In the genomic region with DNA sequence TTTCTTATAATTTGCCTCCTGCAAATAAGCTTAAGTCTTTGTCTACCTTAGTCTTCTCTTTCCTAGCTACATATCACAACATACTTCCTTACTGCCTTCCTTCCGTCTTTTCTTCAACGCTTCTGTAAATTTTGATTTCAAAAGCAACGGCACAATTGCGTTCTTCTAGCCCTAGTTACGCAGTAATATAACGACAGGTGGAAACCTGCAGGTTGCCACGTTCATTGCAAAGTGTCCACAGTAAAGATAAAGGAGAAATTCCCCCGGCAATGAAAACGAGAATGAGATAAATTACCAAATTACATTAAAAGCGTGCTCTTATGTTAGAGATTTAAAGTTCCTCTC, we compare ENCODE assay signal across 8 cellular contexts. TPM values are rescaled to one million over a fixed set of nuclear protein-coding genes. Genes with fewer than 3 reads are reported as not detected.
DNase-seq lines count a peak whose midpoint lies in the region; ATAC-seq and TF ChIP-seq lines count a peak whose summit lies in the region.

No MANE protein-coding gene starts in this region.

- H3K4me3 ChIP-seq in SU-DHL-6 (ENCODE audit: insufficient read depth, low read length, poor library complexity, severe bottlenecking) (peak overlapping the region; percentile 98), fibroblast of villous mesenchyme (ENCODE audit: low read depth, low read length) (peak overlapping the region; percentile 79), gastrocnemius medialis (peak overlapping the region; percentile 76 to 96 (median 91))

- peak overlapping the region; percentile 90 for H3K27ac ChIP-seq in SU-DHL-6 (ENCODE audit: low read depth, low read length)
- H3K27ac ChIP-seq in gastrocnemius medialis = peak overlapping the region; percentile 94 to 98 (median 95)

- DNase-seq in activated CD8-positive, alpha-beta memory T cell treated with anti-CD3 and anti-CD28 coated beads, Interleukin-2, amount 10 ng/mL, durations not matched to agents 7 days and 5 days = no peak
- no peak for DNase-seq in activated CD8-positive, alpha-beta memory T cell treated with anti-CD3 and anti-CD28 coated beads, Interleukin-2, amount 50 U/mL, for 48 hours
- DNase-seq in fibroblast of villous mesenchyme (ENCODE audit: low read depth) = no peak
- DNase-seq in gastrocnemius medialis = no peak
- no peak for DNase-seq in stimulated activated naive CD4-positive, alpha-beta T cell (lab: John Stamatoyannopoulos, UW)
- DNase-seq in NCI-H1105 (lab: John Stamatoyannopoulos, UW) = no peak

- H3K27me3 ChIP-seq in SU-DHL-6 (ENCODE audit: low read length) (no peaks in the 10 kb centered on the region), gastrocnemius medialis (no peaks in the 10 kb centered on the region)

- peaks cover 19% of the 10 kb centered on the region; the same call in 1 of the 2 replicates for H4K20me1 ChIP-seq in SU-DHL-6 (ENCODE audit: low read depth, low read length)

- H3K9me3 ChIP-seq in SU-DHL-6 (ENCODE audit: insufficient read depth, low read length) (no peaks in the 10 kb centered on the region), gastrocnemius medialis (no peaks in the 10 kb centered on the region)

- H3K79me2 ChIP-seq in SU-DHL-6 (ENCODE audit: insufficient read depth, low read length) = peaks cover 31% of the 10 kb centered on the region

- H3K9ac ChIP-seq in SU-DHL-6 (ENCODE audit: low read length) = peak overlapping the region; percentile 88

- ATAC-seq in activated CD8-positive, alpha-beta memory T cell treated with anti-CD3 and anti-CD28 coated beads, Interleukin-2, amount 10 ng/mL, durations not matched to agents 7 days and 5 days = peak; percentile 12
- peak; percentile 5 for ATAC-seq in HG03039 (IDR thresholded peaks at IDR 0.05; ENCODE audit: unreplicated experiment)
- peak; percentile 4 to 15 for ATAC-seq in gastrocnemius medialis

- TF ChIP-seq POLR2A in gastrocnemius medialis (IDR thresholded peaks at IDR 0.05) = no peak

- peak overlapping the region; percentile 88 for H3K4me3 Mint-ChIP-seq in activated CD8-positive, alpha-beta memory T cell treated with anti-CD3 and anti-CD28 coated beads, Interleukin-2, amount 10 ng/mL, durations not matched to agents 7 days and 5 days

- peaks cover 15 to 41% of the 10 kb centered on the region in 2 donors for H3K4me1 ChIP-seq in gastrocnemius medialis

- peak overlapping the region; percentile 93 for H3K27ac Mint-ChIP-seq in activated CD8-positive, alpha-beta memory T cell treated with anti-CD3 and anti-CD28 coated beads, Interleukin-2, amount 10 ng/mL, durations not matched to agents 7 days and 5 days

- H3K4me2 ChIP-seq in SU-DHL-6 (ENCODE audit: low read depth, low read length, poor library complexity, severe bottlenecking) = peak overlapping the region; percentile 99

- H3F3A ChIP-seq in SU-DHL-6 (ENCODE audit: insufficient read depth) = peaks cover 7% of the 10 kb centered on the region; the same call in 1 of the 2 replicates

- H3K36me3 Mint-ChIP-seq in activated CD8-positive, alpha-beta memory T cell treated with anti-CD3 and anti-CD28 coated beads, Interleukin-2, amount 10 ng/mL, durations not matched to agents 7 days and 5 days = peaks cover 31% of the 10 kb centered on the region

- CTCF ChIA-PET in activated CD8-positive, alpha-beta memory T cell treated with anti-CD3 and anti-CD28 coated beads, Interleukin-2, amount 10 ng/mL, durations not matched to agents 7 days and 5 days (lab: Charles Lee) = interaction anchor here (1.5 to 5.4 kb wide), 2 partner anchors 10 to 13 kb away, joined by 5 to 32 read pairs; no protein-coding TSS in a partner anchor

- H3K9me3 Mint-ChIP-seq in activated CD8-positive, alpha-beta memory T cell treated with anti-CD3 and anti-CD28 coated beads, Interleukin-2, amount 10 ng/mL, durations not matched to agents 7 days and 5 days (ENCODE audit: low read depth) = peaks cover 7% of the 10 kb centered on the region

- peaks cover 18% of the 10 kb centered on the region; the same call in 1 of the 2 replicates for H3K36me3 ChIP-seq in SU-DHL-6 (ENCODE audit: low read length)
- H3K36me3 ChIP-seq in gastrocnemius medialis = peaks cover 0 to 27% of the 10 kb centered on the region in 2 donors

- no peaks in the 10 kb centered on the region for H3K9me2 ChIP-seq in SU-DHL-6 (replicated peaks; ENCODE audit: insufficient read depth, low read length)

- H2AFZ ChIP-seq in SU-DHL-6 (ENCODE audit: low read depth, low read length, severe bottlenecking) = peak overlapping the region; percentile 88

- no peaks in the 10 kb centered on the region for H3K27me3 Mint-ChIP-seq in activated CD8-positive, alpha-beta memory T cell treated with anti-CD3 and anti-CD28 coated beads, Interleukin-2, amount 10 ng/mL, durations not matched to agents 7 days and 5 days

- TF ChIP-seq CTCF in SU-DHL-6 (IDR thresholded peaks at IDR 0.05; ENCODE audit: insufficient read depth, low read length, poor library complexity, severe bottlenecking) (no peak), fibroblast of villous mesenchyme (IDR thresholded peaks at IDR 0.05; ENCODE audit: insufficient read depth, low read depth, low read length) (no peak), gastrocnemius medialis (IDR thresholded peaks at IDR 0.05 in 4 of 5, conservative IDR thresholded peaks at IDR 0.05 in 1 of 5) (no peak)

- intact Hi-C loops in gastrocnemius medialis (cut with DNase I; ENCODE audit: low total_unique reads) = loop anchor here (2.0 to 5.0 kb wide), 3 partner anchors 73 to 701 kb away; a partner anchor contains a TSS

- H3K4me1 Mint-ChIP-seq in activated CD8-positive, alpha-beta memory T cell treated with anti-CD3 and anti-CD28 coated beads, Interleukin-2, amount 10 ng/mL, durations not matched to agents 7 days and 5 days = peaks cover 40% of the 10 kb centered on the region

- in situ Hi-C loops in gastrocnemius medialis (cut with MboI; ENCODE audit: low sequenced_read_pairs in 4 of 4) = loop anchor here in 1 of 4 donors (10.0 kb wide), 1 partner anchor 79 kb away; a partner anchor contains a TSS

RNA-seq across cellular contexts. Expression of a gene that starts 0.5 kb away (rescaled TPM):
- 100 to 1,000 TPM in 1 of 2 experiments, 10 to 100 TPM in 1; 91.6 to 110 TPM for total RNA-seq in activated CD8-positive, alpha-beta memory T cell treated with anti-CD3 and anti-CD28 coated beads, Interleukin-2, amount 10 ng/mL, durations not matched to agents 7 days and 5 days
- total RNA-seq in fibroblast of villous mesenchyme (70.2 and 76.9 TPM in 2 replicates), gastrocnemius medialis (100 to 1,000 TPM; 190 to 267 (median 224) TPM)
